Comparison of ENCODE assay signal across 1 cellular context in genomic region chr9:33619666-33620404, GRCh38.
TF ChIP-seq lines count a peak whose summit lies in the region.

No MANE protein-coding gene starts in this region.

TF ChIP-seq in WTC11, 78 proteins besides CTCF, POLR2A, EP300 and RAD21 (continued from another document):
- TF ChIP-seq, protein P1, sequence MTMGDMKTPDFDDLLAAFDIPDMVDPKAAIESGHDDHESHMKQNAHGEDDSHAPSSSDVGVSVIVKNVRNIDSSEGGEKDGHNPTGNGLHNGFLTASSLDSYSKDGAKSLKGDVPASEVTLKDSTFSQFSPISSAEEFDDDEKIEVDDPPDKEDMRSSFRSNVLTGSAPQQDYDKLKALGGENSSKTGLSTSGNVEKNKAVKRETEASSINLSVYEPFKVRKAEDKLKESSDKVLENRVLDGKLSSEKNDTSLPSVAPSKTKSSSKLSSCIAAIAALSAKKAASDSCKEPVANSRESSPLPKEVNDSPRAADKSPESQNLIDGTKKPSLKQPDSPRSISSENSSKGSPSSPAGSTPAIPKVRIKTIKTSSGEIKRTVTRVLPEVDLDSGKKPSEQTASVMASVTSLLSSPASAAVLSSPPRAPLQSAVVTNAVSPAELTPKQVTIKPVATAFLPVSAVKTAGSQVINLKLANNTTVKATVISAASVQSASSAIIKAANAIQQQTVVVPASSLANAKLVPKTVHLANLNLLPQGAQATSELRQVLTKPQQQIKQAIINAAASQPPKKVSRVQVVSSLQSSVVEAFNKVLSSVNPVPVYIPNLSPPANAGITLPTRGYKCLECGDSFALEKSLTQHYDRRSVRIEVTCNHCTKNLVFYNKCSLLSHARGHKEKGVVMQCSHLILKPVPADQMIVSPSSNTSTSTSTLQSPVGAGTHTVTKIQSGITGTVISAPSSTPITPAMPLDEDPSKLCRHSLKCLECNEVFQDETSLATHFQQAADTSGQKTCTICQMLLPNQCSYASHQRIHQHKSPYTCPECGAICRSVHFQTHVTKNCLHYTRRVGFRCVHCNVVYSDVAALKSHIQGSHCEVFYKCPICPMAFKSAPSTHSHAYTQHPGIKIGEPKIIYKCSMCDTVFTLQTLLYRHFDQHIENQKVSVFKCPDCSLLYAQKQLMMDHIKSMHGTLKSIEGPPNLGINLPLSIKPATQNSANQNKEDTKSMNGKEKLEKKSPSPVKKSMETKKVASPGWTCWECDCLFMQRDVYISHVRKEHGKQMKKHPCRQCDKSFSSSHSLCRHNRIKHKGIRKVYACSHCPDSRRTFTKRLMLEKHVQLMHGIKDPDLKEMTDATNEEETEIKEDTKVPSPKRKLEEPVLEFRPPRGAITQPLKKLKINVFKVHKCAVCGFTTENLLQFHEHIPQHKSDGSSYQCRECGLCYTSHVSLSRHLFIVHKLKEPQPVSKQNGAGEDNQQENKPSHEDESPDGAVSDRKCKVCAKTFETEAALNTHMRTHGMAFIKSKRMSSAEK (CRISPR knock-in tag; IDR thresholded peaks at IDR 0.05; ENCODE audit: borderline replicate concordance): no peak
- TF ChIP-seq, protein P2, sequence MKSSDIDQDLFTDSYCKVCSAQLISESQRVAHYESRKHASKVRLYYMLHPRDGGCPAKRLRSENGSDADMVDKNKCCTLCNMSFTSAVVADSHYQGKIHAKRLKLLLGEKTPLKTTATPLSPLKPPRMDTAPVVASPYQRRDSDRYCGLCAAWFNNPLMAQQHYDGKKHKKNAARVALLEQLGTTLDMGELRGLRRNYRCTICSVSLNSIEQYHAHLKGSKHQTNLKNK (CRISPR knock-in tag; IDR thresholded peaks at IDR 0.05): no peak
